Comparison of ENCODE assay signal across 1 cellular context in genomic region chr1:54861070-54861761, GRCh38.
A peak's percentile ranks its signal among the peaks of the same experiment; 100 is the strongest.
TF ChIP-seq lines count a peak whose summit lies in the region.

No MANE protein-coding gene starts in this region.

TF ChIP-seq in HepG2, 621 proteins besides CTCF, POLR2A, EP300 and RAD21 (continued from another document and continues in another):
- TF ChIP-seq ZNF331 (CRISPR knock-in tag; IDR thresholded peaks at IDR 0.05) (peak; percentile 20; the same call in 1 of the 2 replicates), ZXDC (CRISPR knock-in tag; IDR thresholded peaks at IDR 0.05) (no peak), ZNF879 (CRISPR knock-in tag; IDR thresholded peaks at IDR 0.05) (0 out of 2 replicates have a peak, but pooled peaks have one; percentile 29), ZIK1 (CRISPR knock-in tag; IDR thresholded peaks at IDR 0.05; ENCODE audit: borderline replicate concordance, low read depth) (no peak), ZNF143 (CRISPR knock-in tag; IDR thresholded peaks at IDR 0.05) (no peak), MLLT10 (CRISPR knock-in tag; IDR thresholded peaks at IDR 0.05) (no peak), ZNF382 (CRISPR knock-in tag; IDR thresholded peaks at IDR 0.05; ENCODE audit: borderline replicate concordance) (no peak), ZNF431 (CRISPR knock-in tag; IDR thresholded peaks at IDR 0.05; ENCODE audit: borderline replicate concordance, low read depth) (no peak; the same call in 1 of the 2 replicates), USF2 (IDR thresholded peaks at IDR 0.05; ENCODE audit: low read depth, low read length) (no peak), USF2 (CRISPR knock-in tag; IDR thresholded peaks at IDR 0.05; ENCODE audit: borderline replicate concordance) (no peak), STAT6 (CRISPR knock-in tag; IDR thresholded peaks at IDR 0.05; ENCODE audit: borderline replicate concordance) (peak; percentile 85; the same call in 1 of the 2 replicates), ZNF598 (CRISPR knock-in tag; IDR thresholded peaks at IDR 0.05; ENCODE audit: borderline replicate concordance) (no peak), ZGPAT (CRISPR knock-in tag; IDR thresholded peaks at IDR 0.05) (peak; percentile 77), ZHX1 (CRISPR knock-in tag; IDR thresholded peaks at IDR 0.05; ENCODE audit: low read depth) (no peak), ZNF646 (CRISPR knock-in tag; IDR thresholded peaks at IDR 0.05) (0 out of 2 replicates have a peak, but pooled peaks have one; percentile 19), ZNF570 (CRISPR knock-in tag; IDR thresholded peaks at IDR 0.05; ENCODE audit: borderline replicate concordance) (no peak), ARID3A (IDR thresholded peaks at IDR 0.05; ENCODE audit: low read depth, low read length) (no peak), ZNF564 (CRISPR knock-in tag; IDR thresholded peaks at IDR 0.05) (0 out of 2 replicates have a peak, but pooled peaks have one; percentile 44), ZNF34 (CRISPR knock-in tag; IDR thresholded peaks at IDR 0.05; ENCODE audit: borderline replicate concordance) (no peak), SNRNP70 (IDR thresholded peaks at IDR 0.05; ENCODE audit: low read depth, low read length) (no peak), SP4 (CRISPR knock-in tag; IDR thresholded peaks at IDR 0.05) (peak; percentile 60; the same call in 1 of the 2 replicates), MNT (IDR thresholded peaks at IDR 0.05) (peak; percentile 55; the same call in 1 of the 2 replicates), TCF7L2 (IDR thresholded peaks at IDR 0.05; ENCODE audit: low read depth, low read length) (no peak), HOXA7 (CRISPR knock-in tag; IDR thresholded peaks at IDR 0.05) (no peak), PHF20 (CRISPR knock-in tag; IDR thresholded peaks at IDR 0.05) (no peak), ZBTB25 (CRISPR knock-in tag; IDR thresholded peaks at IDR 0.05) (0 out of 2 replicates have a peak, but pooled peaks have one; percentile 38), ZBTB34 (CRISPR knock-in tag; IDR thresholded peaks at IDR 0.05) (no peak)
